8 cellular contexts compared by ENCODE assay signal in the genomic region with DNA sequence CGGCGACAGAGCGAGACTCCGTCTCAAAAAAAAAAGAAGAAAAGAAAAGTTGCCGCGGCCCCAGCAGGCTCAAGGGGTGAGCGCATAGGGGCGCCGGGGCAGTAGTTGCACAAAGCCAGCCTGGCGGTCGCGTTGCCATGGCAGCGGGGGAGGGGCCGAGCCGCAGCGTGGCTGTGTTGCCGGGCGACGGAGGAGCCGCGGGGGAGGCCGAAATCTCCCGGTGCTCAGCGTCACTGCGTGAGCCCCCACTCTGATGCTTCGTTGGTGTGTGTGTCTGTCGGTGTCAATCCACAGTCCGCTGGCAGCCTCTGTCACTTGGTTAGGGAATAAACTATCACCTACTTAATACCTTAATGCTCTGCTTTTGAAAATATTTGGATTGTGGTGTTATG.
A peak's percentile ranks its signal among the peaks of the same experiment; 100 is the strongest.
DNase-seq lines count a peak whose midpoint lies in the region; ATAC-seq, FAIRE-seq and TF ChIP-seq lines count a peak whose summit lies in the region.

No MANE protein-coding gene starts in this region.

- no peaks in the 10 kb centered on the region for H3K4me1 ChIP-seq in colonic mucosa

- H3K9me3 ChIP-seq in colonic mucosa: no peaks in the 10 kb centered on the region

- no peaks in the 10 kb centered on the region for H3K36me3 ChIP-seq in colonic mucosa

- intact Hi-C loops in activated CD4-positive, alpha-beta T cell treated with anti-CD3 and anti-CD28 coated beads, Interleukin-2, amount 10 ng/mL, durations not matched to agents 24 days and 14 days (cut with micrococcal nuclease): loop anchor here (2.0 kb wide), 1 partner anchor 13 kb away; no protein-coding TSS in a partner anchor
- intact Hi-C loops in colonic mucosa (cut with DNase I) (no loop called here), left colon (cut with DNase I, micrococcal nuclease) (no loop called here)

- no peaks in the 10 kb centered on the region for H3K9me3 Mint-ChIP-seq in activated CD4-positive, alpha-beta T cell treated with anti-CD3 and anti-CD28 coated beads, Interleukin-2, amount 10 ng/mL, durations not matched to agents 24 days and 14 days

- H3K36me3 Mint-ChIP-seq in activated CD4-positive, alpha-beta T cell treated with anti-CD3 and anti-CD28 coated beads, Interleukin-2, amount 10 ng/mL, durations not matched to agents 24 days and 14 days (ENCODE audit: low read depth): no peaks in the 10 kb centered on the region

- H3K27ac Mint-ChIP-seq in activated CD4-positive, alpha-beta T cell treated with anti-CD3 and anti-CD28 coated beads, Interleukin-2, amount 10 ng/mL, durations not matched to agents 24 days and 14 days: peak overlapping the region; percentile 69

- H3K27me3 ChIP-seq in colonic mucosa: no peaks in the 10 kb centered on the region

- TF ChIP-seq CTCF in colonic mucosa (IDR thresholded peaks at IDR 0.05): no peak

- peak overlapping the region; percentile 31 for H3K4me3 ChIP-seq in colonic mucosa

- peak overlapping the region in 1 of 2 donors; percentile 64 for H3K9ac ChIP-seq in colonic mucosa (ENCODE audit: low read depth in 2 of 2, low read length in 2 of 2)

- ATAC-seq in HG02798 (IDR thresholded peaks at IDR 0.05; ENCODE audit: poor library complexity, unreplicated experiment) (peak; percentile 95), left colon (peak; percentile 73)

- H3K4me1 Mint-ChIP-seq in activated CD4-positive, alpha-beta T cell treated with anti-CD3 and anti-CD28 coated beads, Interleukin-2, amount 10 ng/mL, durations not matched to agents 24 days and 14 days: peaks cover 14% of the 10 kb centered on the region

- peak overlapping the region; percentile 85 for H3K4me3 Mint-ChIP-seq in activated CD4-positive, alpha-beta T cell treated with anti-CD3 and anti-CD28 coated beads, Interleukin-2, amount 10 ng/mL, durations not matched to agents 24 days and 14 days

- peak overlapping the region; percentile 30 for H3K27ac ChIP-seq in colonic mucosa

- peaks cover 47% of the 10 kb centered on the region for H3K27me3 Mint-ChIP-seq in activated CD4-positive, alpha-beta T cell treated with anti-CD3 and anti-CD28 coated beads, Interleukin-2, amount 10 ng/mL, durations not matched to agents 24 days and 14 days

- peak; percentile 77 for FAIRE-seq in GM18507 (lab: Jason Lieb, UNC)

- DNase-seq in GM18507 (ENCODE audit: extremely low spot score, insufficient read length, low read depth) (peak; percentile 83), NCI-H1930 (lab: John Stamatoyannopoulos, UW) (peak; percentile 77 to 93), colonic mucosa (peak; percentile 85), left colon (peak; percentile 70 to 85), NCI-H1694 treated with DMSO at 0.1 percent for 48 hours (lab: John Stamatoyannopoulos, UW) (no peak)
- DNase-seq in activated CD4-positive, alpha-beta T cell treated with anti-CD3 and anti-CD28 coated beads, Interleukin-2, amount 10 ng/mL, durations not matched to agents 24 days and 14 days: peak; percentile 97
- peak; percentile 74 to 81 for DNase-seq in stimulated activated CD4-positive, alpha-beta T cell treated with anti-CD3 and anti-CD28 coated beads, Interleukin-1b, Interleukin-23, amount 100 ng/mL, for 4 hours (ENCODE audit: low read depth in 2 of 2)
